In genomic region chr13:49953560-49953959, GRCh38 we compare ENCODE assay signal across 35 cellular contexts.
"Had no signal": no experiment of that assay in that cellular context is flagged by ENCODE, and none has a peak within 500 bp of the region (broad histone marks: within the 10 kb centered on the region; RNA-seq: fewer than 3 reads in every experiment).

No MANE protein-coding gene starts in this region.

- H3K36me3 Mint-ChIP-seq: activated CD4-positive, alpha-beta memory T cell treated with anti-CD3 and anti-CD28 coated beads for 36 hours; activated naive CD8-positive, alpha-beta T cell treated with anti-CD3 and anti-CD28 coated beads for 36 hours had no signal

- H3K9me3 ChIP-seq: adrenal gland, body of pancreas, esophagus muscularis mucosa, gastrocnemius medialis had no signal

- H3K4me1 Mint-ChIP-seq: activated CD4-positive, alpha-beta T cell treated with anti-CD3 and anti-CD28 coated beads for 36 hours; activated CD4-positive, alpha-beta T cell treated with anti-CD3 and anti-CD28 coated beads, Interleukin-2, amount 10 ng/mL, durations not matched to agents 24 days and 14 days; activated CD8-positive, alpha-beta memory T cell treated with anti-CD3 and anti-CD28 coated beads, Interleukin-2, amount 10 ng/mL, durations not matched to agents 7 days and 5 days; activated naive CD4-positive, alpha-beta T cell treated with anti-CD3 and anti-CD28 coated beads, Interleukin-2, amount 50 U/mL, for 24 hours; activated naive CD8-positive, alpha-beta T cell treated with anti-CD3 and anti-CD28 coated beads for 36 hours; activated naive CD8-positive, alpha-beta T cell treated with anti-CD3 and anti-CD28 coated beads, Interleukin-2, amount 50 U/mL, for 24 hours had no signal

- H3K27ac ChIP-seq: adrenal gland, body of pancreas, cardiac muscle cell, coronary artery, dorsolateral prefrontal cortex, esophagus muscularis mucosa, foreskin keratinocyte, gastrocnemius medialis, heart left ventricle had no signal

- H3K4me1 ChIP-seq: adrenal gland, body of pancreas, esophagus muscularis mucosa, foreskin keratinocyte, heart left ventricle had no signal

- ATAC-seq: activated CD4-positive, alpha-beta T cell treated with anti-CD3 and anti-CD28 coated beads for 36 hours; activated CD8-positive, alpha-beta memory T cell treated with anti-CD3 and anti-CD28 coated beads, Interleukin-2, amount 10 ng/mL, durations not matched to agents 7 days and 5 days; activated CD8-positive, alpha-beta T cell treated with anti-CD3 and anti-CD28 coated beads, Interleukin-2, amount 10 ng/mL, durations not matched to agents 7 days and 5 days; activated naive CD8-positive, alpha-beta T cell treated with anti-CD3 and anti-CD28 coated beads, Interleukin-2, amount 50 U/mL, for 24 hours; body of pancreas; effector memory CD8-positive, alpha-beta T cell; foreskin keratinocyte; gastrocnemius medialis; heart left ventricle had no signal

- DNase-seq: activated CD4-positive, alpha-beta memory T cell treated with anti-CD3 and anti-CD28 coated beads for 36 hours; activated CD4-positive, alpha-beta T cell treated with anti-CD3 and anti-CD28 coated beads for 36 hours; activated CD4-positive, alpha-beta T cell treated with anti-CD3 and anti-CD28 coated beads, Interleukin-2, amount 10 ng/mL, durations not matched to agents 24 days and 14 days; activated CD4-positive, CD25-positive, alpha-beta regulatory T cell; activated CD4-positive, CD25-positive, alpha-beta regulatory T cell treated with anti-CD3 and anti-CD28 coated beads, Interleukin-2, amount 50 U/mL, for 72 hours; activated CD8-positive, alpha-beta memory T cell treated with anti-CD3 and anti-CD28 coated beads, Interleukin-2, amount 10 ng/mL, durations not matched to agents 7 days and 5 days; activated CD8-positive, alpha-beta memory T cell treated with anti-CD3 and anti-CD28 coated beads, Interleukin-2, amount 50 U/mL, for 4 hours; activated CD8-positive, alpha-beta T cell treated with anti-CD3 and anti-CD28 coated beads, Interleukin-2, amount 10 ng/mL, durations not matched to agents 7 days and 5 days; activated effector memory CD4-positive, alpha-beta T cell treated with anti-CD3 and anti-CD28 coated beads, Interleukin-2, amount 50 U/mL, for 16 hours; activated naive CD4-positive, alpha-beta T cell treated with anti-CD3 and anti-CD28 coated beads for 36 hours; activated naive CD8-positive, alpha-beta T cell treated with anti-CD3 and anti-CD28 coated beads for 36 hours; activated naive CD8-positive, alpha-beta T cell treated with anti-CD3 and anti-CD28 coated beads, Interleukin-2, amount 50 U/mL, for 24 hours; activated T-cell treated with anti-CD3 and anti-CD28 coated beads, Interleukin-2, amount 50 U/mL, for 1 hour; activated T-cell treated with anti-CD3 and anti-CD28 coated beads, Interleukin-2, amount 50 U/mL, for 48 hours; adrenal gland; amygdala; aorta; body of pancreas; central memory CD4-positive, alpha-beta T cell; cerebellar nuclear complex; dorsolateral prefrontal cortex; effector memory CD8-positive, alpha-beta T cell; foreskin keratinocyte; gastrocnemius medialis; glutamatergic neuron; heart left ventricle; T-helper 2 cell had no signal

- H3K27ac Mint-ChIP-seq: activated CD4-positive, alpha-beta memory T cell treated with anti-CD3 and anti-CD28 coated beads for 36 hours; activated CD4-positive, alpha-beta T cell treated with anti-CD3 and anti-CD28 coated beads for 36 hours; activated CD4-positive, alpha-beta T cell treated with anti-CD3 and anti-CD28 coated beads, Interleukin-2, amount 10 ng/mL, durations not matched to agents 24 days and 14 days; activated CD8-positive, alpha-beta memory T cell treated with anti-CD3 and anti-CD28 coated beads, Interleukin-2, amount 10 ng/mL, durations not matched to agents 7 days and 5 days; activated CD8-positive, alpha-beta T cell treated with anti-CD3 and anti-CD28 coated beads, Interleukin-2, amount 10 ng/mL, durations not matched to agents 7 days and 5 days; activated naive CD4-positive, alpha-beta T cell treated with anti-CD3 and anti-CD28 coated beads for 36 hours; activated naive CD4-positive, alpha-beta T cell treated with anti-CD3 and anti-CD28 coated beads, Interleukin-2, amount 50 U/mL, for 24 hours; activated naive CD8-positive, alpha-beta T cell treated with anti-CD3 and anti-CD28 coated beads for 36 hours; activated naive CD8-positive, alpha-beta T cell treated with anti-CD3 and anti-CD28 coated beads, Interleukin-2, amount 50 U/mL, for 24 hours; activated T-helper 1 cell treated with anti-CD3 and anti-CD28 coated beads, Interleukin-12 subunit alpha, Interleukin-12 subunit beta, Interleukin-2, Interleukin-4 antibody, amounts not matched to agents 30 ng/mL and 10 ng/mL and 1 ng/mL, durations not matched to agents 14 hours and 24 hours and 36 hours; activated T-helper 2 cell treated with anti-CD3 and anti-CD28 coated beads, Interferon-gamma antibody, Interleukin-2, Interleukin-4, amounts not matched to agents 10 μg/mL and 5 μg/mL and 100 μg/mL, durations not matched to agents 14 hours and 24 hours and 36 hours; dendritic cell treated with granulocyte-macrophage colony-stimulating factor and Interleukin-4, amounts not matched to agents 40 ng/mL and 50 ng/mL, for 4 days; effector memory CD8-positive, alpha-beta T cell had no signal

- FAIRE-seq: endothelial cell of umbilical vein had no signal

- H3K27me3 ChIP-seq: adrenal gland, body of pancreas, cardiac muscle cell, dorsolateral prefrontal cortex, esophagus muscularis mucosa, foreskin keratinocyte, gastrocnemius medialis, heart left ventricle had no signal

- H3K36me3 ChIP-seq: adrenal gland, cardiac muscle cell, esophagus muscularis mucosa, gastrocnemius medialis, heart left ventricle had no signal

- H3K27me3 Mint-ChIP-seq: activated CD4-positive, alpha-beta T cell treated with anti-CD3 and anti-CD28 coated beads for 36 hours; dendritic cell treated with granulocyte-macrophage colony-stimulating factor and Interleukin-4, amounts not matched to agents 40 ng/mL and 50 ng/mL, for 4 days had no signal

- H3K4me3 ChIP-seq: adrenal gland, body of pancreas, cardiac muscle cell, coronary artery, dorsolateral prefrontal cortex, esophagus muscularis mucosa, gastrocnemius medialis, heart left ventricle had no signal

- H3K9me3 Mint-ChIP-seq: activated CD4-positive, alpha-beta memory T cell treated with anti-CD3 and anti-CD28 coated beads for 36 hours; activated CD4-positive, alpha-beta T cell treated with anti-CD3 and anti-CD28 coated beads, Interleukin-2, amount 10 ng/mL, durations not matched to agents 24 days and 14 days; activated naive CD4-positive, alpha-beta T cell treated with anti-CD3 and anti-CD28 coated beads, Interleukin-2, amount 50 U/mL, for 24 hours; activated naive CD8-positive, alpha-beta T cell treated with anti-CD3 and anti-CD28 coated beads, Interleukin-2, amount 50 U/mL, for 24 hours; activated T-helper 1 cell treated with anti-CD3 and anti-CD28 coated beads, Interleukin-12 subunit alpha, Interleukin-12 subunit beta, Interleukin-2, Interleukin-4 antibody, amounts not matched to agents 30 ng/mL and 10 ng/mL and 1 ng/mL, durations not matched to agents 14 hours and 24 hours and 36 hours; activated T-helper 2 cell treated with anti-CD3 and anti-CD28 coated beads, Interferon-gamma antibody, Interleukin-2, Interleukin-4, amounts not matched to agents 10 μg/mL and 5 μg/mL and 100 μg/mL, durations not matched to agents 14 hours and 24 hours and 36 hours; dendritic cell treated with granulocyte-macrophage colony-stimulating factor and Interleukin-4, amounts not matched to agents 40 ng/mL and 50 ng/mL, for 4 days; effector memory CD8-positive, alpha-beta T cell had no signal

- H3K4me3 Mint-ChIP-seq: activated CD4-positive, alpha-beta memory T cell treated with anti-CD3 and anti-CD28 coated beads for 36 hours; activated CD4-positive, alpha-beta T cell treated with anti-CD3 and anti-CD28 coated beads for 36 hours; activated CD4-positive, alpha-beta T cell treated with anti-CD3 and anti-CD28 coated beads, Interleukin-2, amount 10 ng/mL, durations not matched to agents 24 days and 14 days; activated CD8-positive, alpha-beta memory T cell treated with anti-CD3 and anti-CD28 coated beads, Interleukin-2, amount 10 ng/mL, durations not matched to agents 7 days and 5 days; activated CD8-positive, alpha-beta T cell treated with anti-CD3 and anti-CD28 coated beads, Interleukin-2, amount 10 ng/mL, durations not matched to agents 7 days and 5 days; activated naive CD4-positive, alpha-beta T cell treated with anti-CD3 and anti-CD28 coated beads for 36 hours; activated naive CD4-positive, alpha-beta T cell treated with anti-CD3 and anti-CD28 coated beads, Interleukin-2, amount 50 U/mL, for 24 hours; activated naive CD8-positive, alpha-beta T cell treated with anti-CD3 and anti-CD28 coated beads for 36 hours; activated naive CD8-positive, alpha-beta T cell treated with anti-CD3 and anti-CD28 coated beads, Interleukin-2, amount 50 U/mL, for 24 hours; activated T-helper 1 cell treated with anti-CD3 and anti-CD28 coated beads, Interleukin-12 subunit alpha, Interleukin-12 subunit beta, Interleukin-2, Interleukin-4 antibody, amounts not matched to agents 30 ng/mL and 10 ng/mL and 1 ng/mL, durations not matched to agents 14 hours and 24 hours and 36 hours; dendritic cell treated with granulocyte-macrophage colony-stimulating factor and Interleukin-4, amounts not matched to agents 40 ng/mL and 50 ng/mL, for 4 days; effector memory CD8-positive, alpha-beta T cell had no signal
